In the genomic region with DNA sequence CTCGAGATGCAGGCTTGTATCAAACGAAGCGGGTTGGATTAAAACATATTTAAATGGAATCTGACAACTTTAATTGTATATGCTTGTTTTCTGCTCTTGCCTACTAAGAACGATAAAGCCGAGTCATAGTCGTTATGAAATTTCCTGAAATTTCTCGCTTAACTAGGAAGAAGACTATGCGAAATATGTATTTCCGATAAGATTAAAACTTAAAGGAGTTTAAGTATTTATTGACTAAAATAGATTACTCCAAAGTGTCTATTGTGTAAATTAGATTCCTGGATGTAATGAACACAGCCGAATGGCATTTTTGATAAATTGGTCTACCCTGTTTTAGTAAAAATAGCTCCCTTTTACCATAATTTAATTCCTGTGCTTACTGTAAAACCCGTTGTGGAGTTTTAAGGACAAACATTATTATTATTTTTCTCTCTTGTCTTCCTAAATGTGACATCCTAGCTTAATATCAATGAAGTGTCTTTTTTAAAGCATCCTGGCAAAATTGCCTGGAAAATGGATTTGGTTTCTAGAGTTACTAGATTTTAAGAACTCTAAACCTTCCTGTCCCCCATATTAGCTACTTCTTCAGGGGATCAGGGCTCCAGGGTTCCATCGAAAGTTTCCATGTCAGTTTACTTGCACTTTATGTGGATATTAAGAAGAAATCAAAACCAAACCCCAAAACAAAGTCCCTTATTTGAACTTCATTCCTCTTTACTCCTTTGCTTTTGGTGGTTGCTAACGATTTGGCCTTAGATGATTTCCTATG, we compare ENCODE assay signal across 1 cellular context.
TF ChIP-seq lines count a peak whose summit lies in the region.

No MANE protein-coding gene starts in this region.

TF ChIP-seq in H1, 55 proteins besides CTCF, POLR2A, EP300 and RAD21:
- TF ChIP-seq SUZ12 (IDR thresholded peaks at IDR 0.05; ENCODE audit: low read length): no peak
- no peak for TF ChIP-seq TAF1 (IDR thresholded peaks at IDR 0.05; ENCODE audit: low read depth, low read length)
- no peak for TF ChIP-seq CREB1 (IDR thresholded peaks at IDR 0.05)
- TF ChIP-seq HDAC6 (IDR thresholded peaks at IDR 0.05; ENCODE audit: low read depth, low read length): no peak
- TF ChIP-seq RNF2 (IDR thresholded peaks at IDR 0.05; ENCODE audit: borderline replicate concordance, low read depth, low read length, missing control alignments, poor library complexity, severe bottlenecking): no peak
- no peak for TF ChIP-seq BACH1 (IDR thresholded peaks at IDR 0.05; ENCODE audit: low read length)
- TF ChIP-seq SIN3A (conservative IDR thresholded peaks at IDR 0.05 in 1 of 2, IDR thresholded peaks at IDR 0.05 in 1 of 2; ENCODE audit: low read depth in 1 of 2, low read length in 2 of 2): no peak
- no peak for TF ChIP-seq CHD1 (IDR thresholded peaks at IDR 0.05; ENCODE audit: low read depth, low read length)
- no peak for TF ChIP-seq HDAC2 (IDR thresholded peaks at IDR 0.05; ENCODE audit: borderline replicate concordance in 1 of 2, low read depth in 2 of 2, low read length in 2 of 2)
- TF ChIP-seq, protein P1, sequence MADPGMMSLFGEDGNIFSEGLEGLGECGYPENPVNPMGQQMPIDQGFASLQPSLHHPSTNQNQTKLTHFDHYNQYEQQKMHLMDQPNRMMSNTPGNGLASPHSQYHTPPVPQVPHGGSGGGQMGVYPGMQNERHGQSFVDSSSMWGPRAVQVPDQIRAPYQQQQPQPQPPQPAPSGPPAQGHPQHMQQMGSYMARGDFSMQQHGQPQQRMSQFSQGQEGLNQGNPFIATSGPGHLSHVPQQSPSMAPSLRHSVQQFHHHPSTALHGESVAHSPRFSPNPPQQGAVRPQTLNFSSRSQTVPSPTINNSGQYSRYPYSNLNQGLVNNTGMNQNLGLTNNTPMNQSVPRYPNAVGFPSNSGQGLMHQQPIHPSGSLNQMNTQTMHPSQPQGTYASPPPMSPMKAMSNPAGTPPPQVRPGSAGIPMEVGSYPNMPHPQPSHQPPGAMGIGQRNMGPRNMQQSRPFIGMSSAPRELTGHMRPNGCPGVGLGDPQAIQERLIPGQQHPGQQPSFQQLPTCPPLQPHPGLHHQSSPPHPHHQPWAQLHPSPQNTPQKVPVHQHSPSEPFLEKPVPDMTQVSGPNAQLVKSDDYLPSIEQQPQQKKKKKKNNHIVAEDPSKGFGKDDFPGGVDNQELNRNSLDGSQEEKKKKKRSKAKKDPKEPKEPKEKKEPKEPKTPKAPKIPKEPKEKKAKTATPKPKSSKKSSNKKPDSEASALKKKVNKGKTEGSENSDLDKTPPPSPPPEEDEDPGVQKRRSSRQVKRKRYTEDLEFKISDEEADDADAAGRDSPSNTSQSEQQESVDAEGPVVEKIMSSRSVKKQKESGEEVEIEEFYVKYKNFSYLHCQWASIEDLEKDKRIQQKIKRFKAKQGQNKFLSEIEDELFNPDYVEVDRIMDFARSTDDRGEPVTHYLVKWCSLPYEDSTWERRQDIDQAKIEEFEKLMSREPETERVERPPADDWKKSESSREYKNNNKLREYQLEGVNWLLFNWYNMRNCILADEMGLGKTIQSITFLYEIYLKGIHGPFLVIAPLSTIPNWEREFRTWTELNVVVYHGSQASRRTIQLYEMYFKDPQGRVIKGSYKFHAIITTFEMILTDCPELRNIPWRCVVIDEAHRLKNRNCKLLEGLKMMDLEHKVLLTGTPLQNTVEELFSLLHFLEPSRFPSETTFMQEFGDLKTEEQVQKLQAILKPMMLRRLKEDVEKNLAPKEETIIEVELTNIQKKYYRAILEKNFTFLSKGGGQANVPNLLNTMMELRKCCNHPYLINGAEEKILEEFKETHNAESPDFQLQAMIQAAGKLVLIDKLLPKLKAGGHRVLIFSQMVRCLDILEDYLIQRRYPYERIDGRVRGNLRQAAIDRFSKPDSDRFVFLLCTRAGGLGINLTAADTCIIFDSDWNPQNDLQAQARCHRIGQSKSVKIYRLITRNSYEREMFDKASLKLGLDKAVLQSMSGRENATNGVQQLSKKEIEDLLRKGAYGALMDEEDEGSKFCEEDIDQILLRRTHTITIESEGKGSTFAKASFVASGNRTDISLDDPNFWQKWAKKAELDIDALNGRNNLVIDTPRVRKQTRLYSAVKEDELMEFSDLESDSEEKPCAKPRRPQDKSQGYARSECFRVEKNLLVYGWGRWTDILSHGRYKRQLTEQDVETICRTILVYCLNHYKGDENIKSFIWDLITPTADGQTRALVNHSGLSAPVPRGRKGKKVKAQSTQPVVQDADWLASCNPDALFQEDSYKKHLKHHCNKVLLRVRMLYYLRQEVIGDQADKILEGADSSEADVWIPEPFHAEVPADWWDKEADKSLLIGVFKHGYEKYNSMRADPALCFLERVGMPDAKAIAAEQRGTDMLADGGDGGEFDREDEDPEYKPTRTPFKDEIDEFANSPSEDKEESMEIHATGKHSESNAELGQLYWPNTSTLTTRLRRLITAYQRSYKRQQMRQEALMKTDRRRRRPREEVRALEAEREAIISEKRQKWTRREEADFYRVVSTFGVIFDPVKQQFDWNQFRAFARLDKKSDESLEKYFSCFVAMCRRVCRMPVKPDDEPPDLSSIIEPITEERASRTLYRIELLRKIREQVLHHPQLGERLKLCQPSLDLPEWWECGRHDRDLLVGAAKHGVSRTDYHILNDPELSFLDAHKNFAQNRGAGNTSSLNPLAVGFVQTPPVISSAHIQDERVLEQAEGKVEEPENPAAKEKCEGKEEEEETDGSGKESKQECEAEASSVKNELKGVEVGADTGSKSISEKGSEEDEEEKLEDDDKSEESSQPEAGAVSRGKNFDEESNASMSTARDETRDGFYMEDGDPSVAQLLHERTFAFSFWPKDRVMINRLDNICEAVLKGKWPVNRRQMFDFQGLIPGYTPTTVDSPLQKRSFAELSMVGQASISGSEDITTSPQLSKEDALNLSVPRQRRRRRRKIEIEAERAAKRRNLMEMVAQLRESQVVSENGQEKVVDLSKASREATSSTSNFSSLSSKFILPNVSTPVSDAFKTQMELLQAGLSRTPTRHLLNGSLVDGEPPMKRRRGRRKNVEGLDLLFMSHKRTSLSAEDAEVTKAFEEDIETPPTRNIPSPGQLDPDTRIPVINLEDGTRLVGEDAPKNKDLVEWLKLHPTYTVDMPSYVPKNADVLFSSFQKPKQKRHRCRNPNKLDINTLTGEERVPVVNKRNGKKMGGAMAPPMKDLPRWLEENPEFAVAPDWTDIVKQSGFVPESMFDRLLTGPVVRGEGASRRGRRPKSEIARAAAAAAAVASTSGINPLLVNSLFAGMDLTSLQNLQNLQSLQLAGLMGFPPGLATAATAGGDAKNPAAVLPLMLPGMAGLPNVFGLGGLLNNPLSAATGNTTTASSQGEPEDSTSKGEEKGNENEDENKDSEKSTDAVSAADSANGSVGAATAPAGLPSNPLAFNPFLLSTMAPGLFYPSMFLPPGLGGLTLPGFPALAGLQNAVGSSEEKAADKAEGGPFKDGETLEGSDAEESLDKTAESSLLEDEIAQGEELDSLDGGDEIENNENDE (IDR thresholded peaks at IDR 0.05; ENCODE audit: insufficient replicate concordance, low read length): no peak
- TF ChIP-seq ASH2L (IDR thresholded peaks at IDR 0.05; ENCODE audit: low read length): no peak
- no peak for TF ChIP-seq NANOG (IDR thresholded peaks at IDR 0.05; ENCODE audit: insufficient read depth, low read depth, low read length, poor library complexity, severe bottlenecking)
- no peak for TF ChIP-seq RFX5 (IDR thresholded peaks at IDR 0.05; ENCODE audit: borderline replicate concordance, low read depth, low read length)
- no peak for TF ChIP-seq POLR2AphosphoS5 (IDR thresholded peaks at IDR 0.05; ENCODE audit: low read depth, low read length)
TF ChIP-seq in H1: peak in this region for 0.
